In genomic region chr17:64978138-64978537, GRCh38 we compare ENCODE assay signal across 19 cellular contexts. TPM values are rescaled to one million over a fixed set of nuclear protein-coding genes. Genes with fewer than 3 reads are reported as not detected.
DNase-seq lines count a peak whose midpoint lies in the region; ATAC-seq and TF ChIP-seq lines count a peak whose summit lies in the region.
"Had no signal": no experiment of that assay in that cellular context is flagged by ENCODE, and none has a peak within 500 bp of the region (broad histone marks: within the 10 kb centered on the region; RNA-seq: fewer than 3 reads in every experiment).

No MANE protein-coding gene starts in this region.

- no peaks in the 10 kb centered on the region for H4K20me1 ChIP-seq in OCI-LY1 (ENCODE audit: insufficient read depth, low read length)

- peaks cover 71% of the 10 kb centered on the region for H3K4me1 ChIP-seq in OCI-LY1 (ENCODE audit: insufficient read depth, low read length, severe bottlenecking)

- H3K4me3 Mint-ChIP-seq in activated CD4-positive, alpha-beta memory T cell treated with anti-CD3 and anti-CD28 coated beads, Interleukin-2, amount 10 ng/mL, durations not matched to agents 7 days and 5 days: no peak overlapping the region
- H3K4me3 Mint-ChIP-seq in activated CD4-positive, alpha-beta memory T cell treated with anti-CD3 and anti-CD28 coated beads for 36 hours: no peak overlapping the region
- no peak overlapping the region for H3K4me3 Mint-ChIP-seq in central memory CD8-positive, alpha-beta T cell
- H3K4me3 Mint-ChIP-seq in nephron: no peak overlapping the region

- H3K79me2 ChIP-seq in OCI-LY1 (ENCODE audit: insufficient read depth, low read length): no peaks in the 10 kb centered on the region

- no peak for ATAC-seq in central memory CD8-positive, alpha-beta T cell (replicated peaks; ENCODE audit: extremely low read depth, poor library complexity, severe bottlenecking)
- ATAC-seq: PC-3 had no signal

- no peak overlapping the region for H3K4me3 ChIP-seq in OCI-LY1 (ENCODE audit: low read depth, low read length, poor library complexity, severe bottlenecking)
- H3K4me3 ChIP-seq: HAP-1 had no signal

- peaks cover 62% of the 10 kb centered on the region for H3K4me1 Mint-ChIP-seq in activated CD4-positive, alpha-beta memory T cell treated with anti-CD3 and anti-CD28 coated beads, Interleukin-2, amount 10 ng/mL, durations not matched to agents 7 days and 5 days
- peaks cover 53% of the 10 kb centered on the region for H3K4me1 Mint-ChIP-seq in activated CD4-positive, alpha-beta memory T cell treated with anti-CD3 and anti-CD28 coated beads for 36 hours (ENCODE audit: low read depth)
- peaks cover 39% of the 10 kb centered on the region for H3K4me1 Mint-ChIP-seq in central memory CD8-positive, alpha-beta T cell
- H3K4me1 Mint-ChIP-seq in nephron: peaks cover 15% of the 10 kb centered on the region

- H3K36me3 Mint-ChIP-seq in activated CD4-positive, alpha-beta memory T cell treated with anti-CD3 and anti-CD28 coated beads, Interleukin-2, amount 10 ng/mL, durations not matched to agents 7 days and 5 days (ENCODE audit: low read depth): peaks cover 22% of the 10 kb centered on the region
- H3K36me3 Mint-ChIP-seq in activated CD4-positive, alpha-beta memory T cell treated with anti-CD3 and anti-CD28 coated beads for 36 hours: no peaks in the 10 kb centered on the region
- H3K36me3 Mint-ChIP-seq in central memory CD8-positive, alpha-beta T cell (ENCODE audit: insufficient read depth): peaks cover 18% of the 10 kb centered on the region
- no peaks in the 10 kb centered on the region for H3K36me3 Mint-ChIP-seq in nephron (ENCODE audit: low read depth)

- 0 out of 2 replicates have a peak, but pooled peaks cover 4% of the 10 kb centered on the region for H3F3A ChIP-seq in OCI-LY1 (ENCODE audit: insufficient read depth, low read length)

- no peak overlapping the region; the same call in 1 of the 2 replicates for H3K4me2 ChIP-seq in OCI-LY1 (ENCODE audit: low read length)

- peak overlapping the region; percentile 96 for H3K27ac ChIP-seq in OCI-LY1 (ENCODE audit: low read depth, low read length, poor library complexity, severe bottlenecking)

- TF ChIP-seq CTCF in OCI-LY1 (IDR thresholded peaks at IDR 0.05; ENCODE audit: low read length) (no peak), nephron (IDR thresholded peaks at IDR 0.05; ENCODE audit: unreplicated experiment in 3 of 3) (no peak)

- POLR2A ChIA-PET in activated CD4-positive, alpha-beta memory T cell treated with anti-CD3 and anti-CD28 coated beads, Interleukin-2, amount 10 ng/mL, durations not matched to agents 7 days and 5 days (lab: Charles Lee): interaction anchor here (1.2 kb wide), 1 partner anchor 8 kb away, joined by 3 read pairs; no protein-coding TSS in a partner anchor
- POLR2A ChIA-PET in activated CD4-positive, alpha-beta memory T cell treated with anti-CD3 and anti-CD28 coated beads for 36 hours (lab: Charles Lee): interaction anchor here (0.9 kb wide), 1 partner anchor 123 kb away, joined by 3 read pairs; no protein-coding TSS in a partner anchor

- intact Hi-C loops in activated CD4-positive, alpha-beta memory T cell treated with anti-CD3 and anti-CD28 coated beads for 36 hours (cut with micrococcal nuclease): loop anchor here (5.0 to 10.0 kb wide), 2 partner anchors 473 to 1334 kb away; partner anchors contain the start of genes CEP95 and DDX5

- H3K27me3 Mint-ChIP-seq in activated CD4-positive, alpha-beta memory T cell treated with anti-CD3 and anti-CD28 coated beads, Interleukin-2, amount 10 ng/mL, durations not matched to agents 7 days and 5 days: no peaks in the 10 kb centered on the region
- H3K27me3 Mint-ChIP-seq in activated CD4-positive, alpha-beta memory T cell treated with anti-CD3 and anti-CD28 coated beads for 36 hours: no peaks in the 10 kb centered on the region
- H3K27me3 Mint-ChIP-seq in central memory CD8-positive, alpha-beta T cell: no peaks in the 10 kb centered on the region
- peaks cover 9% of the 10 kb centered on the region for H3K27me3 Mint-ChIP-seq in nephron (ENCODE audit: low read depth)
- H3K27me3 Mint-ChIP-seq: IgD-negative memory B cell had no signal

- peaks cover 8% of the 10 kb centered on the region for H3K9me3 Mint-ChIP-seq in activated CD4-positive, alpha-beta memory T cell treated with anti-CD3 and anti-CD28 coated beads, Interleukin-2, amount 10 ng/mL, durations not matched to agents 7 days and 5 days
- peaks cover 3% of the 10 kb centered on the region for H3K9me3 Mint-ChIP-seq in activated CD4-positive, alpha-beta memory T cell treated with anti-CD3 and anti-CD28 coated beads for 36 hours
- H3K9me3 Mint-ChIP-seq in central memory CD8-positive, alpha-beta T cell: no peaks in the 10 kb centered on the region
- H3K9me3 Mint-ChIP-seq in nephron: peaks cover 4% of the 10 kb centered on the region
- H3K9me3 Mint-ChIP-seq: IgD-negative memory B cell had no signal

- CTCF ChIA-PET in activated CD4-positive, alpha-beta memory T cell treated with anti-CD3 and anti-CD28 coated beads, Interleukin-2, amount 10 ng/mL, durations not matched to agents 7 days and 5 days (lab: Charles Lee): no interaction called here
- CTCF ChIA-PET in activated CD4-positive, alpha-beta memory T cell treated with anti-CD3 and anti-CD28 coated beads for 36 hours (lab: Charles Lee): interaction anchor here (0.9 to 1.4 kb wide), 4 partner anchors 11 to 122 kb away, joined by 3 to 6 read pairs (median 4); no protein-coding TSS in a partner anchor

- no peaks in the 10 kb centered on the region for H3K36me3 ChIP-seq in OCI-LY1 (ENCODE audit: insufficient read depth, low read length)

- H3K27me3 ChIP-seq in OCI-LY1 (ENCODE audit: insufficient read depth, low read length): no peaks in the 10 kb centered on the region

- no peaks in the 10 kb centered on the region for H3K9me3 ChIP-seq in OCI-LY1 (ENCODE audit: low read length)
- H3K9me3 ChIP-seq: Caco-2, HAP-1 had no signal

- no peaks in the 10 kb centered on the region for H3K9me2 ChIP-seq in OCI-LY1 (ENCODE audit: low read depth, low read length)

- peak; percentile 4 for DNase-seq in activated CD4-positive, alpha-beta memory T cell treated with anti-CD3 and anti-CD28 coated beads, Interleukin-2, amount 10 ng/mL, durations not matched to agents 7 days and 5 days
- DNase-seq in activated CD4-positive, alpha-beta memory T cell treated with anti-CD3 and anti-CD28 coated beads for 36 hours: no peak
- DNase-seq in central memory CD8-positive, alpha-beta T cell (ENCODE audit: low spot score in 2 of 2): no peak
- DNase-seq in SK-N-DZ (ENCODE audit: low spot score): no peak
- no peak for DNase-seq in DMS 273 treated with DMSO at 0.1 percent for 48 hours (lab: John Stamatoyannopoulos, UW)
- DNase-seq in DMS114 treated with DMSO at 0.1 percent for 48 hours (lab: John Stamatoyannopoulos, UW; ENCODE audit: unreplicated experiment): no peak
- DNase-seq: 8988T, C1 segment of cervical spinal cord, Caco-2, DND-41, GF-D8, NCI-H1436, NCI-H2029 treated with DMSO at 0.1 percent for 48 hours, NCI-H526, PC-3 had no signal

- no peak overlapping the region for H3K9ac ChIP-seq in OCI-LY1 (ENCODE audit: low read length)

- no peak overlapping the region for H2AFZ ChIP-seq in OCI-LY1 (ENCODE audit: low read length)

- H3K27ac Mint-ChIP-seq in activated CD4-positive, alpha-beta memory T cell treated with anti-CD3 and anti-CD28 coated beads, Interleukin-2, amount 10 ng/mL, durations not matched to agents 7 days and 5 days: no peak overlapping the region
- H3K27ac Mint-ChIP-seq in activated CD4-positive, alpha-beta memory T cell treated with anti-CD3 and anti-CD28 coated beads for 36 hours: no peak overlapping the region
- H3K27ac Mint-ChIP-seq in central memory CD8-positive, alpha-beta T cell (ENCODE audit: low read depth): peak overlapping the region; percentile 97
- H3K27ac Mint-ChIP-seq in nephron: peak overlapping the region in 2 of 3 experiments; percentile 0 to 64

RNA-seq across cellular contexts. Expression of gene LRRC37A3, which starts 58.9 kb away (rescaled TPM):
- total RNA-seq in activated CD4-positive, alpha-beta memory T cell treated with anti-CD3 and anti-CD28 coated beads, Interleukin-2, amount 10 ng/mL, durations not matched to agents 7 days and 5 days: 10 to 100 TPM; 17.2 to 19.0 TPM
- 1 to 10 TPM; 6.9 to 8.5 TPM for total RNA-seq in activated CD4-positive, alpha-beta memory T cell treated with anti-CD3 and anti-CD28 coated beads for 36 hours
- polyA plus RNA-seq in SK-N-DZ (2014; cell fraction: cytosol; rRNA removed): 0.73 and 1.0 TPM in 2 replicates
- polyA plus RNA-seq in SK-N-DZ (2014; cell fraction: nucleus; rRNA removed): 1.9 and 4.9 TPM in 2 replicates

Comparison
In these comparisons a context has a peak if more than half of its experiments do, and no peak if none do; other contexts are left out.
1. H3K27ac Mint-ChIP-seq: peak in central memory CD8-positive, alpha-beta T cell (single experiment) and nephron (2 of 3); none in activated CD4-positive, alpha-beta memory T cell treated with anti-CD3 and anti-CD28 coated beads, Interleukin-2, amount 10 ng/mL, durations not matched to agents 7 days and 5 days (single experiment) and activated CD4-positive, alpha-beta memory T cell treated with anti-CD3 and anti-CD28 coated beads for 36 hours (single experiment).